In genomic region chr6:97923249-97923648, GRCh38 we compare ENCODE assay signal across 28 cellular contexts.
"Had no signal": no experiment of that assay in that cellular context is flagged by ENCODE, and none has a peak within 500 bp of the region (broad histone marks: within the 10 kb centered on the region; RNA-seq: fewer than 3 reads in every experiment).

No MANE protein-coding gene starts in this region.

- H3K27ac ChIP-seq: ascending aorta, breast epithelium, cardiac muscle cell, coronary artery, dorsolateral prefrontal cortex had no signal

- ATAC-seq: activated CD4-positive, alpha-beta T cell treated with anti-CD3 and anti-CD28 coated beads for 36 hours; activated CD8-positive, alpha-beta memory T cell treated with anti-CD3 and anti-CD28 coated beads, Interleukin-2, amount 10 ng/mL, durations not matched to agents 7 days and 5 days; activated CD8-positive, alpha-beta T cell treated with anti-CD3 and anti-CD28 coated beads, Interleukin-2, amount 10 ng/mL, durations not matched to agents 7 days and 5 days; activated naive CD4-positive, alpha-beta T cell treated with anti-CD3 and anti-CD28 coated beads, Interleukin-2, amount 50 U/mL, for 72 hours; esophagus mucosa; T-helper 17 cell had no signal

- DNase-seq: activated CD4-positive, alpha-beta memory T cell treated with anti-CD3 and anti-CD28 coated beads for 36 hours; activated CD4-positive, alpha-beta T cell treated with anti-CD3 and anti-CD28 coated beads for 36 hours; activated CD4-positive, alpha-beta T cell treated with anti-CD3 and anti-CD28 coated beads, Interleukin-2, amount 10 ng/mL, durations not matched to agents 24 days and 14 days; activated CD4-positive, CD25-positive, alpha-beta regulatory T cell; activated CD4-positive, CD25-positive, alpha-beta regulatory T cell treated with anti-CD3 and anti-CD28 coated beads, Interleukin-2, amount 50 U/mL, for 72 hours; activated CD8-positive, alpha-beta memory T cell treated with anti-CD3 and anti-CD28 coated beads, Interleukin-2, amount 10 ng/mL, durations not matched to agents 7 days and 5 days; activated CD8-positive, alpha-beta memory T cell treated with anti-CD3 and anti-CD28 coated beads, Interleukin-2, amount 50 U/mL, for 4 hours; activated CD8-positive, alpha-beta T cell treated with anti-CD3 and anti-CD28 coated beads, Interleukin-2, amount 10 ng/mL, durations not matched to agents 7 days and 5 days; activated gamma-delta T cell; activated naive CD4-positive, alpha-beta T cell; activated naive CD4-positive, alpha-beta T cell treated with anti-CD3 and anti-CD28 coated beads, Interleukin-2, amount 10 ng/mL, durations not matched to agents 7 days and 5 days; activated naive CD8-positive, alpha-beta T cell treated with anti-CD3 and anti-CD28 coated beads, Interleukin-2, amount 10 ng/mL, durations not matched to agents 7 days and 5 days; activated T-cell treated with anti-CD3 and anti-CD28 coated beads, Interleukin-2, amount 50 U/mL, for 1 hour; activated T-cell treated with anti-CD3 and anti-CD28 coated beads, Interleukin-2, amount 50 U/mL, for 48 hours; dorsolateral prefrontal cortex; effector memory CD4-positive, alpha-beta T cell; endodermal cell; foreskin fibroblast; head of caudate nucleus; T-helper 1 cell; T-helper 17 cell; T1000 had no signal
